18 cellular contexts compared by ENCODE assay signal in genomic region chr1:161781995-161782394, GRCh38. TPM values are rescaled to one million over a fixed set of nuclear protein-coding genes. Genes with fewer than 3 reads are reported as not detected.
A peak's percentile ranks its signal among the peaks of the same experiment; 100 is the strongest.
DNase-seq lines count a peak whose midpoint lies in the region; ATAC-seq, FAIRE-seq and TF ChIP-seq lines count a peak whose summit lies in the region.
"Had no signal": no experiment of that assay in that cellular context is flagged by ENCODE, and none has a peak within 500 bp of the region (broad histone marks: within the 10 kb centered on the region; RNA-seq: fewer than 3 reads in every experiment).

No MANE protein-coding gene starts in this region.

- no peaks in the 10 kb centered on the region for H3K27me3 Mint-ChIP-seq in activated T-cell treated with anti-CD3 and anti-CD28 coated beads, Interleukin-2, amount 50 U/mL, for 72 hours (ENCODE audit: low read depth)
- H3K27me3 Mint-ChIP-seq in WTC11 (ENCODE audit: low read depth), result no peaks in the 10 kb centered on the region

- H4K20me1 ChIP-seq in SK-N-SH (ENCODE audit: insufficient read depth) (no peaks in the 10 kb centered on the region), HepG2 (ENCODE audit: insufficient read depth, low read length) (no peaks in the 10 kb centered on the region)

- no peak for FAIRE-seq in HepG2 (lab: Jason Lieb, UNC)
- FAIRE-seq: K562 had no signal

- POLR2A ChIA-PET in SK-N-SH (lab: Yijun Ruan, JAX), result no interaction called here
- POLR2A ChIA-PET in HepG2 (lab: Yijun Ruan, JAX), result no interaction called here
- POLR2A ChIA-PET in WTC11 (lab: Charles Lee), result no interaction called here

- no peak overlapping the region for H2AFZ ChIP-seq in SK-N-SH (ENCODE audit: low read depth)
- no peak overlapping the region for H2AFZ ChIP-seq in HepG2 (ENCODE audit: low read length)

- TF ChIP-seq POLR2A in HepG2 (IDR thresholded peaks at IDR 0.05; ENCODE audit: insufficient read depth in 1 of 2, low read depth in 2 of 2, low read length in 2 of 2), result no peak

- H3K9ac ChIP-seq in SK-N-SH (no peak overlapping the region), HepG2 (ENCODE audit: insufficient read depth, low read depth, low read length) (no peak overlapping the region)

- H3K4me3 Mint-ChIP-seq in activated T-cell treated with anti-CD3 and anti-CD28 coated beads, Interleukin-2, amount 50 U/mL, for 72 hours, result no peak overlapping the region
- H3K4me3 Mint-ChIP-seq in WTC11, result no peak overlapping the region
- H3K4me3 Mint-ChIP-seq: activated CD8-positive, alpha-beta T cell treated with anti-CD3 and anti-CD28 coated beads, Interleukin-2, amount 10 ng/mL, durations not matched to agents 7 days and 5 days; H9 had no signal

- no peak for TF ChIP-seq EP300 in SK-N-SH (IDR thresholded peaks at IDR 0.05; ENCODE audit: borderline replicate concordance in 1 of 2, low read depth in 1 of 2, low read length in 1 of 2)
- no peak for TF ChIP-seq EP300 in HepG2 (IDR thresholded peaks at IDR 0.05; ENCODE audit: low read depth in 2 of 2, low read length in 2 of 2)
- no peak for TF ChIP-seq EP300 in HepG2 (CRISPR knock-in tag; IDR thresholded peaks at IDR 0.05; ENCODE audit: borderline replicate concordance)

- H3K36me3 ChIP-seq in SK-N-SH (replicated peaks in 1 of 2; ENCODE audit: control insufficient read depth in 1 of 2, insufficient read depth in 2 of 2, low read length in 1 of 2), result peaks cover 32 to 47% of the 10 kb centered on the region in 2 experiments
- H3K36me3 ChIP-seq in HepG2 (replicated peaks in 1 of 2; ENCODE audit: control insufficient read depth in 1 of 2, insufficient read depth in 2 of 2, low read length in 2 of 2), result peaks cover 8 to 34% of the 10 kb centered on the region in 2 experiments; a peak in 4 of 5 replicates
- H3K36me3 ChIP-seq: ovary had no signal

- H3F3A ChIP-seq in SK-N-SH (replicated peaks; ENCODE audit: insufficient read depth), result peaks cover 20% of the 10 kb centered on the region

- peaks cover 7 to 16% of the 10 kb centered on the region in 2 donors for H3K36me3 Mint-ChIP-seq in activated T-cell treated with anti-CD3 and anti-CD28 coated beads, Interleukin-2, amount 50 U/mL, for 72 hours (ENCODE audit: insufficient read depth in 2 of 2)
- H3K36me3 Mint-ChIP-seq in WTC11, result no peaks in the 10 kb centered on the region

- no peak for ATAC-seq in activated T-cell treated with anti-CD3 and anti-CD28 coated beads, Interleukin-2, amount 50 U/mL, for 72 hours (replicated peaks in 1 of 2)
- ATAC-seq in HG02870 (IDR thresholded peaks at IDR 0.05; ENCODE audit: unreplicated experiment) (peak; percentile 65), HepG2 (no peak), WTC11 (no peak)
- ATAC-seq: activated CD8-positive, alpha-beta T cell treated with anti-CD3 and anti-CD28 coated beads, Interleukin-2, amount 10 ng/mL, durations not matched to agents 7 days and 5 days; K562 had no signal

- no TSS peak for BruUV-seq in HepG2 (replicated peaks; lab: Mats Ljungman, UMichigan)

- H3K4me1 Mint-ChIP-seq in activated T-cell treated with anti-CD3 and anti-CD28 coated beads, Interleukin-2, amount 50 U/mL, for 72 hours (ENCODE audit: low read depth), result peaks cover 13% of the 10 kb centered on the region
- no peaks in the 10 kb centered on the region for H3K4me1 Mint-ChIP-seq in WTC11
- H3K4me1 Mint-ChIP-seq: H9 had no signal

- H3K4me3 ChIP-seq in SK-N-SH (ENCODE audit: low read depth in 2 of 2, low read length in 1 of 2) (no peak overlapping the region), HepG2 (replicated peaks in 1 of 3; ENCODE audit: insufficient read depth in 1 of 3, low read depth in 2 of 3, low read length in 3 of 3) (no peak overlapping the region)
- H3K4me3 ChIP-seq: K562, ovary had no signal

- H3K4me1 ChIP-seq in SK-N-SH (ENCODE audit: control insufficient read depth in 1 of 2, insufficient read depth in 2 of 2, low read depth in 1 of 2, low read length in 1 of 2), result peaks cover 0 to 11% of the 10 kb centered on the region in 2 experiments; a peak in 3 of 4 replicates
- H3K4me1 ChIP-seq in HepG2 (ENCODE audit: insufficient read depth, low read length), result no peaks in the 10 kb centered on the region

- H3K27ac Mint-ChIP-seq in activated T-cell treated with anti-CD3 and anti-CD28 coated beads, Interleukin-2, amount 50 U/mL, for 72 hours, result peak overlapping the region; percentile 44
- H3K27ac Mint-ChIP-seq in WTC11, result no peak overlapping the region
- H3K27ac Mint-ChIP-seq: activated CD8-positive, alpha-beta T cell treated with anti-CD3 and anti-CD28 coated beads, Interleukin-2, amount 10 ng/mL, durations not matched to agents 7 days and 5 days; H9 had no signal

- in situ Hi-C loops in HepG2 (cut with HindIII; ENCODE audit: extremely low pct_ligation_motif_present, low pct_unique_long_range_greater_than_20kb), result no loop called here

- TF ChIP-seq CTCF in SK-N-SH (IDR thresholded peaks at IDR 0.05) (no peak), HepG2 (CRISPR knock-in tag; IDR thresholded peaks at IDR 0.05) (no peak), WTC11 (IDR thresholded peaks at IDR 0.05) (no peak)

- H3K27ac ChIP-seq in SK-N-SH (ENCODE audit: low read depth in 2 of 2, low read length in 1 of 2), result no peak overlapping the region
- H3K27ac ChIP-seq in HepG2 (ENCODE audit: extremely low read length, insufficient read depth, low read length), result no peak overlapping the region
- H3K27ac ChIP-seq: ovary had no signal

- intact Hi-C loops in HepG2 (cut with micrococcal nuclease; ENCODE audit: unreplicated experiment), result no loop called here

- H3K9me3 Mint-ChIP-seq in activated T-cell treated with anti-CD3 and anti-CD28 coated beads, Interleukin-2, amount 50 U/mL, for 72 hours, result no peaks in the 10 kb centered on the region
- no peaks in the 10 kb centered on the region for H3K9me3 Mint-ChIP-seq in WTC11
- H3K9me3 Mint-ChIP-seq: H9 had no signal

- H3K9me3 ChIP-seq in SK-N-SH (no peaks in the 10 kb centered on the region), HepG2 (ENCODE audit: low read length) (no peaks in the 10 kb centered on the region)
- H3K9me3 ChIP-seq: ovary had no signal

- H3K4me2 ChIP-seq in SK-N-SH (0 out of 2 replicates have a peak overlapping the region, but pooled peaks have one; percentile 20), HepG2 (ENCODE audit: low read depth, low read length) (no peak overlapping the region)

- CTCF ChIA-PET in SK-N-SH (lab: Yijun Ruan, JAX), result interaction anchor here (1.4 kb wide), 1 partner anchor 253 kb away, joined by 3 read pairs; no protein-coding TSS in a partner anchor
- CTCF ChIA-PET in HepG2 (lab: Yijun Ruan, JAX; ENCODE audit: low intra/inter-chr PET ratio, low total read pairs), result no interaction called here
- CTCF ChIA-PET in WTC11 (lab: Charles Lee), result no interaction called here

- H3K27me3 ChIP-seq in SK-N-SH (ENCODE audit: insufficient read depth), result no peaks in the 10 kb centered on the region
- H3K27me3 ChIP-seq in HepG2 (ENCODE audit: control insufficient read depth in 1 of 2, insufficient read depth in 2 of 2, low read length in 2 of 2), result no peaks in the 10 kb centered on the region
- H3K27me3 ChIP-seq: ovary had no signal

- no peak for TF ChIP-seq RAD21 in SK-N-SH (IDR thresholded peaks at IDR 0.05; ENCODE audit: low read length)
- no peak for TF ChIP-seq RAD21 in HepG2 (CRISPR knock-in tag; IDR thresholded peaks at IDR 0.05)

- DNase-seq in activated T-cell treated with anti-CD3 and anti-CD28 coated beads, Interleukin-2, amount 50 U/mL, for 72 hours, result no peak
- no peak for DNase-seq in activated T-cell treated with anti-CD3 and anti-CD28 coated beads, Interleukin-2, amount 50 U/mL, for 1 hour
- DNase-seq in SK-N-SH (no peak), kidney glomerular epithelial cell (lab: John Stamatoyannopoulos, UW) (no peak), OCI-M2 (lab: John Stamatoyannopoulos, UW; ENCODE audit: unreplicated experiment) (no peak), HepG2 (ENCODE audit: low spot score) (no peak), WTC11 (ENCODE audit: low spot score) (no peak)
- DNase-seq: 8988T; activated CD8-positive, alpha-beta T cell treated with anti-CD3 and anti-CD28 coated beads, Interleukin-2, amount 10 ng/mL, durations not matched to agents 7 days and 5 days; activated naive CD4-positive, alpha-beta T cell treated with anti-CD3 and anti-CD28 coated beads, Interleukin-2, amount 50 U/mL, for 16 hours; COR-L47; H9; islet precursor cell; NCI-H187; ovary; SHP77 treated with DMSO at 0.1 percent for 48 hours had no signal

- H3K79me2 ChIP-seq in SK-N-SH (ENCODE audit: insufficient read depth), result peaks cover 11% of the 10 kb centered on the region; the same call in 1 of the 2 replicates
- no peaks in the 10 kb centered on the region for H3K79me2 ChIP-seq in HepG2 (ENCODE audit: insufficient read depth, low read length)

- no peaks in the 10 kb centered on the region for H3K9me2 ChIP-seq in SK-N-SH

RNA-seq across cellular contexts. Expression of gene ATF6, which starts 15.9 kb away (rescaled TPM):
- total RNA-seq in activated T-cell treated with anti-CD3 and anti-CD28 coated beads, Interleukin-2, amount 50 U/mL, for 72 hours, result 10 to 100 TPM; 23.7 to 28.4 TPM
- polyA plus RNA-seq in SK-N-SH (2012; rRNA removed) (8.8 and 11.7 TPM in 2 replicates), HepG2 (2011; rRNA removed) (12.9 and 14.5 TPM in 2 replicates)
- polyA plus RNA-seq in SK-N-SH (2012; cell fraction: cytosol; rRNA removed), result 12.9 and 13.2 TPM in 2 replicates
- 4.2 and 9.6 TPM in 2 replicates for polyA plus RNA-seq in SK-N-SH (2012; cell fraction: nucleus; rRNA removed)
- total RNA-seq in HepG2 (2016; rRNA removed; fragmentation: Illumina TruSeq; extraction: Trizol) (10.5 and 13.2 TPM in 2 replicates), WTC11 (2021) (10.6 to 13.9 TPM (median 13.7 TPM) in 3 replicates)
- total RNA-seq in HepG2 (2016; cell fraction: cytosol; rRNA removed; fragmentation: Illumina TruSeq; extraction: Trizol; ENCODE audit: low read depth), result 1.8 TPM in 2 replicates
- total RNA-seq in HepG2 (2016; cell fraction: insoluble cytoplasmic fraction; rRNA removed; fragmentation: Illumina TruSeq; extraction: Trizol), result 9.5 and 13.6 TPM in 2 replicates
- 3.0 and 3.7 TPM in 2 replicates for total RNA-seq in HepG2 (2016; cell fraction: membrane; rRNA removed; fragmentation: Illumina TruSeq; extraction: Trizol)
- total RNA-seq in HepG2 (2016; cell fraction: nucleus; rRNA removed; fragmentation: Illumina TruSeq; extraction: Trizol), result 17.5 and 19.5 TPM in 2 replicates
- 7.9 and 12.5 TPM in 2 replicates for polyA plus RNA-seq in HepG2 (2011; cell fraction: cytosol; rRNA removed)
- polyA plus RNA-seq in HepG2 (2011; cell fraction: nucleus; rRNA removed), result 3.8 and 5.4 TPM in 2 replicates
- polyA plus RNA-seq in HepG2 (2012), result 12.0 and 12.6 TPM in 2 replicates
- polyA plus RNA-seq in HepG2 (2016; cell fraction: cytosol; fragmentation: Illumina TruSeq; extraction: Trizol; ENCODE audit: low read depth), result 0.79 and 0.95 TPM in 2 replicates
- polyA plus RNA-seq in HepG2 (2016; cell fraction: insoluble cytoplasmic fraction; fragmentation: Illumina TruSeq; extraction: Trizol; ENCODE audit: low read depth), result 8.2 and 8.6 TPM in 2 replicates
- polyA plus RNA-seq in HepG2 (2016; cell fraction: membrane; fragmentation: Illumina TruSeq; extraction: Trizol; ENCODE audit: low read depth), result 1.6 and 2.6 TPM in 2 replicates
- 15.9 and 18.8 TPM in 2 replicates for polyA plus RNA-seq in HepG2 (2016; cell fraction: nucleus; fragmentation: Illumina TruSeq; extraction: Trizol; ENCODE audit: insufficient read depth, low read depth)
- 16.3 and 37.0 TPM in 2 replicates for polyA minus RNA-seq in HepG2 (2011; rRNA and poly(A)+ RNA removed; ENCODE audit: low replicate concordance)
- polyA minus RNA-seq in HepG2 (2011; cell fraction: cytosol; rRNA and poly(A)+ RNA removed), result 11.0 and 13.5 TPM in 2 replicates
- polyA minus RNA-seq in HepG2 (2011; cell fraction: nucleus; rRNA and poly(A)+ RNA removed), result 26.9 and 31.3 TPM in 2 replicates

RNA-seq across cellular contexts. Expression of gene DUSP12, which starts 32.4 kb away (rescaled TPM):
- 10 to 100 TPM; 33.0 to 41.1 TPM for total RNA-seq in activated T-cell treated with anti-CD3 and anti-CD28 coated beads, Interleukin-2, amount 50 U/mL, for 72 hours
- polyA plus RNA-seq in SK-N-SH (2012; rRNA removed), result 41.7 and 46.4 TPM in 2 replicates
- 43.4 and 52.8 TPM in 2 replicates for polyA plus RNA-seq in SK-N-SH (2012; cell fraction: cytosol; rRNA removed)
- polyA plus RNA-seq in SK-N-SH (2012; cell fraction: nucleus; rRNA removed), result 35.8 and 43.2 TPM in 2 replicates
- 36.7 and 38.9 TPM in 2 replicates for total RNA-seq in HepG2 (2016; rRNA removed; fragmentation: Illumina TruSeq; extraction: Trizol)
- 14.3 and 14.5 TPM in 2 replicates for total RNA-seq in HepG2 (2016; cell fraction: cytosol; rRNA removed; fragmentation: Illumina TruSeq; extraction: Trizol; ENCODE audit: low read depth)
- total RNA-seq in HepG2 (2016; cell fraction: insoluble cytoplasmic fraction; rRNA removed; fragmentation: Illumina TruSeq; extraction: Trizol), result 35.6 and 46.0 TPM in 2 replicates
- total RNA-seq in HepG2 (2016; cell fraction: membrane; rRNA removed; fragmentation: Illumina TruSeq; extraction: Trizol), result 26.7 and 28.3 TPM in 2 replicates
- 21.1 and 25.5 TPM in 2 replicates for total RNA-seq in HepG2 (2016; cell fraction: nucleus; rRNA removed; fragmentation: Illumina TruSeq; extraction: Trizol)
- polyA plus RNA-seq in HepG2 (2011; rRNA removed), result 33.8 and 37.1 TPM in 2 replicates
- 24.9 and 28.8 TPM in 2 replicates for polyA plus RNA-seq in HepG2 (2011; cell fraction: cytosol; rRNA removed)
- polyA plus RNA-seq in HepG2 (2011; cell fraction: nucleus; rRNA removed), result 31.1 and 32.0 TPM in 2 replicates
- polyA plus RNA-seq in HepG2 (2012), result 27.3 and 33.7 TPM in 2 replicates
- 15.2 and 18.8 TPM in 2 replicates for polyA plus RNA-seq in HepG2 (2016; cell fraction: cytosol; fragmentation: Illumina TruSeq; extraction: Trizol; ENCODE audit: low read depth)
- polyA plus RNA-seq in HepG2 (2016; cell fraction: insoluble cytoplasmic fraction; fragmentation: Illumina TruSeq; extraction: Trizol; ENCODE audit: low read depth), result 43.1 and 44.3 TPM in 2 replicates
- polyA plus RNA-seq in HepG2 (2016; cell fraction: membrane; fragmentation: Illumina TruSeq; extraction: Trizol; ENCODE audit: low read depth), result 25.1 and 26.7 TPM in 2 replicates
- 36.8 and 39.4 TPM in 2 replicates for polyA plus RNA-seq in HepG2 (2016; cell fraction: nucleus; fragmentation: Illumina TruSeq; extraction: Trizol; ENCODE audit: insufficient read depth, low read depth)
- 15.3 and 23.4 TPM in 2 replicates for polyA minus RNA-seq in HepG2 (2011; rRNA and poly(A)+ RNA removed; ENCODE audit: low replicate concordance)
- polyA minus RNA-seq in HepG2 (2011; cell fraction: cytosol; rRNA and poly(A)+ RNA removed), result 9.5 and 11.6 TPM in 2 replicates
- 16.8 and 16.9 TPM in 2 replicates for polyA minus RNA-seq in HepG2 (2011; cell fraction: nucleus; rRNA and poly(A)+ RNA removed)
- total RNA-seq in WTC11 (2021), result 24.5 to 29.4 TPM (median 27.6 TPM) in 3 replicates
